Comparison of ENCODE assay signal across 8 cellular contexts in genomic region chr2:175414872-175415487, GRCh38.
DNase-seq lines count a peak whose midpoint lies in the region; ATAC-seq, FAIRE-seq and TF ChIP-seq lines count a peak whose summit lies in the region.

No MANE protein-coding gene starts in this region.

- no peaks in the 10 kb centered on the region for H3K9me3 ChIP-seq in suprapubic skin

- TF ChIP-seq POLR2A in H54 (IDR thresholded peaks at IDR 0.05; ENCODE audit: low read depth, low read length) (no peak), suprapubic skin (IDR thresholded peaks at IDR 0.05) (no peak)

- no peak for TF ChIP-seq EP300 in suprapubic skin (IDR thresholded peaks at IDR 0.05)

- ATAC-seq in GM19023 (IDR thresholded peaks at IDR 0.05; ENCODE audit: unreplicated experiment), result no peak
- no peak for ATAC-seq in GM21786 (IDR thresholded peaks at IDR 0.05; ENCODE audit: unreplicated experiment)

- WGBS in suprapubic skin, result 33% methylated on average over 3 of the region's 3 CpGs

- no peaks in the 10 kb centered on the region for H3K27me3 ChIP-seq in suprapubic skin

- FAIRE-seq in D721Med (lab: Jason Lieb, UNC) (no peak), H54 (lab: Jason Lieb, UNC) (peak; percentile 86)

- no peak overlapping the region for H3K4me3 ChIP-seq in suprapubic skin

- TF ChIP-seq CTCF in D721Med (IDR thresholded peaks at IDR 0.05; ENCODE audit: insufficient read depth, missing control alignments) (peak; percentile 57), suprapubic skin (IDR thresholded peaks at IDR 0.05) (peak in 1 of 2 donors; percentile 49)

- H3K27ac ChIP-seq in suprapubic skin, result no peak overlapping the region

- no peaks in the 10 kb centered on the region for H3K36me3 ChIP-seq in suprapubic skin

- H3K4me1 ChIP-seq in suprapubic skin, result no peaks in the 10 kb centered on the region

- DNase-seq in D721Med (ENCODE audit: insufficient read length, low spot score), result no peak
- DNase-seq in H54 (ENCODE audit: insufficient read length, low spot score), result peak; percentile 42
- peak; percentile 63 for DNase-seq in NCI-H226
- DNase-seq in astrocyte of the hippocampus (ENCODE audit: low read depth, low spot score), result peak; percentile 82
- peak; percentile 70 for DNase-seq in iPS-NIHi11 (ENCODE audit: low spot score)
- peak; percentile 63 to 80 for DNase-seq in suprapubic skin (ENCODE audit: low spot score in 2 of 2)
